Comparison of ENCODE assay signal across 20 cellular contexts in the genomic region with DNA sequence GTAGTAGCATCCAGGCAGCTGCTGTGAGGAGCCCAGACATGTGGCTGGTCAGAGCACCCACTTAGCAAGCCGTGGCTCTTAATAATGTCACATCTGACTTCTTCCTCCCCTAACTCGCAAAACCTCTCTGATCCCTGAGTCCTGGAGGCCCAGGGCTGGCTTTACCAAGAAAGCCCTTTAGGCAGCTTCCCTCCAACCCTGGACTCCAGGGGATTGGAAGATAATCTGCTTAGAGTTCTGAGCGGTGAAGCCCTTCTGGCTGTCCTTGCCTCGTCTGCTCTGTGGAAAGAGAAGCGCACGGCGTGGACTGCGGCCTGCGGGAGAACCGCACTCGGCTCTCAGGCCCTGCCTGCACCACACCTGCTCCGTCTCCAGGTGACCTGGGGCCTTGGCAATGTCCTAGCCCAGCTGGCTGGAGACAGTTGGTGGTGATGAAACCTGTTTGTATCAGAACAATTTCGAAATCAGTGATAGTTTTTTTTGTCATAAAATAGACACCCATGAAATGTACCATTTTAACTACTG.
DNase-seq lines count a peak whose midpoint lies in the region; ATAC-seq and TF ChIP-seq lines count a peak whose summit lies in the region.
"Had no signal": no experiment of that assay in that cellular context is flagged by ENCODE, and none has a peak within 500 bp of the region (broad histone marks: within the 10 kb centered on the region; RNA-seq: fewer than 3 reads in every experiment).

No MANE protein-coding gene starts in this region.

- H3F3A ChIP-seq in neural progenitor cell (ENCODE audit: low read depth) = peaks cover 66% of the 10 kb centered on the region

- no peak overlapping the region for H2AFZ ChIP-seq in neural progenitor cell (replicated peaks)

- POLR2A ChIA-PET in Caco-2 (lab: Charles Lee) = no interaction called here

- H3K27me3 Mint-ChIP-seq in natural killer cell treated with Interleukin-12 subunit alpha and Interleukin-12 subunit beta and Interleukin-15 and Interleukin-18, amount 100 ng/mL, for 72 hours = peaks cover 0 to 4% of the 10 kb centered on the region in 2 donors
- H3K27me3 Mint-ChIP-seq in natural killer cell (ENCODE audit: low read depth in 2 of 2) (no peaks in the 10 kb centered on the region), neural progenitor cell (ENCODE audit: insufficient read depth, low read depth) (peaks cover 3% of the 10 kb centered on the region), Caco-2 (ENCODE audit: insufficient read depth, unreplicated experiment) (no peaks in the 10 kb centered on the region)

- no TSS peak for BruUV-seq in Caco-2 (replicated peaks; lab: Mats Ljungman, UMichigan)

- intact Hi-C loops in natural killer cell (cut with micrococcal nuclease) (no loop called here), Caco-2 (cut with micrococcal nuclease; ENCODE audit: unreplicated experiment) (no loop called here)

- H3K4me1 Mint-ChIP-seq in natural killer cell treated with Interleukin-12 subunit alpha and Interleukin-12 subunit beta and Interleukin-15 and Interleukin-18, amount 100 ng/mL, for 72 hours (ENCODE audit: low read depth in 2 of 2) = no peaks in the 10 kb centered on the region
- H3K4me1 Mint-ChIP-seq in natural killer cell = no peaks in the 10 kb centered on the region
- peaks cover 60% of the 10 kb centered on the region for H3K4me1 Mint-ChIP-seq in neural progenitor cell
- peaks cover 14% of the 10 kb centered on the region for H3K4me1 Mint-ChIP-seq in Caco-2 (ENCODE audit: low read depth, unreplicated experiment)
- H3K4me1 Mint-ChIP-seq: CD8-positive, alpha-beta memory T cell had no signal

- H4K20me1 ChIP-seq in neural progenitor cell (ENCODE audit: low read depth) = peaks cover 74% of the 10 kb centered on the region

- no peaks in the 10 kb centered on the region for H3K36me3 ChIP-seq in neural progenitor cell
- peaks cover 6% of the 10 kb centered on the region; the same call in 1 of the 2 replicates for H3K36me3 ChIP-seq in Caco-2 (ENCODE audit: control insufficient read depth, insufficient read depth, low read length)
- H3K36me3 ChIP-seq: HAP-1 had no signal

- H3K9ac ChIP-seq in neural progenitor cell = peak overlapping the region; percentile 32
- H3K9ac ChIP-seq: BLaER1 treated with 17β-estradiol and CSF1 and Interleukin-3, amounts not matched to agents 10 nM and 100 nM; SK-N-SH had no signal

- H3K4me3 Mint-ChIP-seq in natural killer cell treated with Interleukin-12 subunit alpha and Interleukin-12 subunit beta and Interleukin-15 and Interleukin-18, amount 100 ng/mL, for 72 hours = no peak overlapping the region
- H3K4me3 Mint-ChIP-seq in natural killer cell (no peak overlapping the region), neural progenitor cell (no peak overlapping the region), Caco-2 (ENCODE audit: unreplicated experiment) (no peak overlapping the region)
- H3K4me3 Mint-ChIP-seq: CD8-positive, alpha-beta memory T cell had no signal

- H3K27me3 ChIP-seq in neural progenitor cell = no peaks in the 10 kb centered on the region
- no peaks in the 10 kb centered on the region for H3K27me3 ChIP-seq in Caco-2 (replicated peaks; ENCODE audit: control insufficient read depth, insufficient read depth, low read length)

- peak overlapping the region; percentile 69 for H3K4me2 ChIP-seq in neural progenitor cell
- H3K4me2 ChIP-seq: A549; BLaER1 treated with 17β-estradiol and CSF1 and Interleukin-3, amounts not matched to agents 10 nM and 100 nM; SK-N-SH had no signal

- no peaks in the 10 kb centered on the region for H3K9me3 ChIP-seq in neural progenitor cell (ENCODE audit: low read depth)
- H3K9me3 ChIP-seq in Caco-2 = peaks cover 12% of the 10 kb centered on the region
- H3K9me3 ChIP-seq: A549, HAP-1, SK-N-SH had no signal

- TF ChIP-seq CTCF in natural killer cell (IDR thresholded peaks at IDR 0.05) (no peak), neural progenitor cell (IDR thresholded peaks at IDR 0.05) (no peak), Caco-2 (IDR thresholded peaks at IDR 0.05; ENCODE audit: insufficient read depth in 1 of 2, low read depth in 1 of 2, low read length in 1 of 2, severe bottlenecking in 1 of 2, unreplicated experiment in 1 of 2) (no peak)

- peaks cover 70% of the 10 kb centered on the region for H3K79me2 ChIP-seq in neural progenitor cell (ENCODE audit: low read depth)

- no peak overlapping the region for H3K27ac Mint-ChIP-seq in natural killer cell treated with Interleukin-12 subunit alpha and Interleukin-12 subunit beta and Interleukin-15 and Interleukin-18, amount 100 ng/mL, for 72 hours
- H3K27ac Mint-ChIP-seq in natural killer cell = no peak overlapping the region
- H3K27ac Mint-ChIP-seq in neural progenitor cell = no peak overlapping the region
- no peak overlapping the region for H3K27ac Mint-ChIP-seq in Caco-2 (ENCODE audit: unreplicated experiment)

- peaks cover 3% of the 10 kb centered on the region for H3K9me3 Mint-ChIP-seq in natural killer cell treated with Interleukin-12 subunit alpha and Interleukin-12 subunit beta and Interleukin-15 and Interleukin-18, amount 100 ng/mL, for 72 hours
- H3K9me3 Mint-ChIP-seq in natural killer cell = no peaks in the 10 kb centered on the region
- peaks cover 8% of the 10 kb centered on the region for H3K9me3 Mint-ChIP-seq in neural progenitor cell
- no peaks in the 10 kb centered on the region for H3K9me3 Mint-ChIP-seq in Caco-2 (ENCODE audit: unreplicated experiment)

- H3K36me3 Mint-ChIP-seq in natural killer cell treated with Interleukin-12 subunit alpha and Interleukin-12 subunit beta and Interleukin-15 and Interleukin-18, amount 100 ng/mL, for 72 hours = no peaks in the 10 kb centered on the region
- H3K36me3 Mint-ChIP-seq in natural killer cell (no peaks in the 10 kb centered on the region), neural progenitor cell (peaks cover 56% of the 10 kb centered on the region), Caco-2 (ENCODE audit: insufficient read depth, unreplicated experiment) (peaks cover 7% of the 10 kb centered on the region)
- H3K36me3 Mint-ChIP-seq: CD8-positive, alpha-beta memory T cell had no signal

- H3K4me3 ChIP-seq in neural progenitor cell (peak overlapping the region; percentile 30), Caco-2 (ENCODE audit: low read depth, low read length) (no peak overlapping the region)
- H3K4me3 ChIP-seq: A549; BLaER1 treated with 17β-estradiol and CSF1 and Interleukin-3, amounts not matched to agents 10 nM and 100 nM; HAP-1 had no signal

- no peak for ATAC-seq in natural killer cell treated with Interleukin-12 subunit alpha and Interleukin-12 subunit beta and Interleukin-15 and Interleukin-18, amount 100 ng/mL, for 72 hours
- ATAC-seq in natural killer cell (no peak), GM19455 (IDR thresholded peaks at IDR 0.05; ENCODE audit: unreplicated experiment) (no peak)
- ATAC-seq: A549 had no signal

- peak; percentile 2 for DNase-seq in natural killer cell treated with Interleukin-12 subunit alpha and Interleukin-12 subunit beta and Interleukin-15 and Interleukin-18, amount 100 ng/mL, for 72 hours (ENCODE audit: low spot score)
- DNase-seq in natural killer cell (no peak), ecto neural progenitor cell (ENCODE audit: low spot score) (peak; percentile 49), neural progenitor cell (ENCODE audit: low spot score) (peak; percentile 67), Caco-2 (no peak)
- DNase-seq in activated CD4-positive, alpha-beta T cell treated with anti-CD3 and anti-CD28 coated beads for 1 hour = no peak
- DNase-seq: CD8-positive, alpha-beta memory T cell; DMS79 treated with DMSO at 0.1 percent for 48 hours; IMR-90; NCI-H1092 treated with DMSO at 0.1 percent for 48 hours; NCI-H510A; NCI-H748 treated with DMSO at 0.1 percent for 48 hours; OCI-M1; SHP77; SK-N-SH had no signal

- CTCF ChIA-PET in Caco-2 (lab: Charles Lee) = no interaction called here

- peak overlapping the region; percentile 96 for H3K27ac ChIP-seq in neural progenitor cell
- H3K27ac ChIP-seq: A549; BLaER1 treated with 17β-estradiol and CSF1 and Interleukin-3, amounts not matched to agents 10 nM and 100 nM; HL-60 had no signal

- peaks cover 78% of the 10 kb centered on the region for H3K4me1 ChIP-seq in neural progenitor cell
- H3K4me1 ChIP-seq in Caco-2 = peaks cover 18% of the 10 kb centered on the region; the same call in 1 of the 2 replicates
- H3K4me1 ChIP-seq: A549, HAP-1 had no signal

Comparison
In these comparisons a context has a peak if more than half of its experiments do, and no peak if none do; other contexts are left out.
1. DNase-seq: peak in natural killer cell treated with Interleukin-12 subunit alpha and Interleukin-12 subunit beta and Interleukin-15 and Interleukin-18, amount 100 ng/mL, for 72 hours (single experiment), ecto neural progenitor cell (single experiment) and neural progenitor cell (single experiment); none in natural killer cell (single experiment), Caco-2 (0 of 2) and activated CD4-positive, alpha-beta T cell treated with anti-CD3 and anti-CD28 coated beads for 1 hour (single experiment).